In the genomic region with DNA sequence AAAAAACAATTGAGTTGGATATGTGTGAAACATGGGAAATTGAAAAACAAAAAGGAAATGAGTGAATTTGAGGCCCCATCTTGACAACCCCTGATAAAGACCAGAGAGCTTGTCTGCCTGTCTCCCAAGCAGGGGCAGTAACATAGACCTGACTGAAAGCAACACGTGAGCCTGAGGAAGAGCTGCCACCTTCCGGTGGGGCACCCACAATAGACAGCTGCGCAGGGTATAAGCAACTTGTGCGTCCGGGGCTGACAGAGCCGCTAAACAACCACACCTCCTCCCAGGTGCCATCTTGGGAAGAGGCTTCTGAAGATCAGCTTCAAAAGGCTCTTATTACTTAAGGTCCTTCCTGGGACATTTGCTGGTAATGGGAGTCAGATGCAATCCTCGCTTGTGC, we compare ENCODE assay signal across 14 cellular contexts.
"Had no signal": no experiment of that assay in that cellular context is flagged by ENCODE, and none has a peak within 500 bp of the region (broad histone marks: within the 10 kb centered on the region; RNA-seq: fewer than 3 reads in every experiment).

No MANE protein-coding gene starts in this region.

- H3K27ac Mint-ChIP-seq: activated naive CD4-positive, alpha-beta T cell treated with anti-CD3 and anti-CD28 coated beads, Interleukin-2, amount 50 U/mL, for 72 hours; endodermal cell; stimulated activated naive CD8-positive, alpha-beta T cell treated with anti-CD3 and anti-CD28 coated beads, Interleukin-15, amount 100 ng/mL, for 72 hours had no signal

- H3K27ac ChIP-seq: brain microvascular endothelial cell, hepatocyte, parathyroid adenoma, thyroid gland, uterus had no signal

- H3K4me1 ChIP-seq: parathyroid adenoma, thyroid gland, uterus had no signal

- H3K4me3 ChIP-seq: hepatocyte, thyroid gland, uterus had no signal

- H3K4me1 Mint-ChIP-seq: stimulated activated naive CD8-positive, alpha-beta T cell treated with anti-CD3 and anti-CD28 coated beads, Interleukin-15, amount 100 ng/mL, for 72 hours had no signal

- H2AFZ ChIP-seq: hepatocyte, parathyroid adenoma had no signal

- H3K4me3 Mint-ChIP-seq: endodermal cell; stimulated activated naive CD8-positive, alpha-beta T cell treated with anti-CD3 and anti-CD28 coated beads, Interleukin-15, amount 100 ng/mL, for 72 hours had no signal

- H3K9me3 ChIP-seq: thyroid gland, uterus had no signal

- DNase-seq: amniotic stem cell; brain microvascular endothelial cell; cerebellar nuclear complex; dermis blood vessel endothelial cell; endodermal cell; erythroblast; kidney glomerular epithelial cell; stimulated activated CD4-positive, alpha-beta T cell treated with anti-CD3 and anti-CD28 coated beads, Interleukin-4, amount 100 ng/mL, for 24 hours; stimulated activated naive CD8-positive, alpha-beta T cell treated with anti-CD3 and anti-CD28 coated beads, Interleukin-15, amount 100 ng/mL, for 72 hours; thyroid gland; uterus had no signal

- ATAC-seq: activated naive CD4-positive, alpha-beta T cell treated with anti-CD3 and anti-CD28 coated beads, Interleukin-2, amount 50 U/mL, for 72 hours; stimulated activated naive CD8-positive, alpha-beta T cell treated with anti-CD3 and anti-CD28 coated beads, Interleukin-15, amount 100 ng/mL, for 72 hours had no signal

- H3K27me3 Mint-ChIP-seq: stimulated activated naive CD8-positive, alpha-beta T cell treated with anti-CD3 and anti-CD28 coated beads, Interleukin-15, amount 100 ng/mL, for 72 hours had no signal

- H3K36me3 Mint-ChIP-seq: activated naive CD4-positive, alpha-beta T cell treated with anti-CD3 and anti-CD28 coated beads, Interleukin-2, amount 50 U/mL, for 72 hours had no signal

- H3K4me2 ChIP-seq: hepatocyte had no signal

- H3K79me2 ChIP-seq: hepatocyte, parathyroid adenoma had no signal

- H3K9ac ChIP-seq: parathyroid adenoma had no signal

- H3K36me3 ChIP-seq: brain microvascular endothelial cell, thyroid gland, uterus had no signal

- H3K27me3 ChIP-seq: brain microvascular endothelial cell, thyroid gland, uterus had no signal
